Comparison of ENCODE assay signal across 17 cellular contexts in the genomic region with DNA sequence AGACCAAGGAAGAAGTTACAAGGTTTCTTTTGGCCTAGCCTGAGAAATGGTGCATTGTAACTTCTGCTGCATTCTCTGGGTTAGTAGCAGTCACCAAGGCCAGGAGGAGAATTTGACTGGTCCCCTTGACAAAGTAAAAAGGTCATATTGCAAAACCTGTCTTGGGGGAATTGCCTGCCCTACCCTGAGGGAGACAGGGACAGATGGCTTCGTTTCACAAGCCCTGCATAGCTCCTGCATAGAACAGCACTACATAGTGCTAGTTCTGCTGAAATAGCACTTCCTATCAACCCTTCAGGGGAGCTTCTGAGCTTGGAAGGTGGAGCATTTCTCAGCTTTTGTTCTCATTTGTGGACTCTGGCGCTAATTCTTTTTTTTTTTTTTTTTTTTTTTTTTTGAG.
"Had no signal": no experiment of that assay in that cellular context is flagged by ENCODE, and none has a peak within 500 bp of the region (broad histone marks: within the 10 kb centered on the region; RNA-seq: fewer than 3 reads in every experiment).

No MANE protein-coding gene starts in this region.

- H3K27me3 ChIP-seq: esophagus squamous epithelium, pancreas, uterus had no signal

- H3K36me3 ChIP-seq: esophagus squamous epithelium, left ventricle myocardium inferior, pancreas, uterus had no signal

- DNase-seq: activated CD4-positive, alpha-beta T cell treated with anti-CD3 and anti-CD28 coated beads, Interleukin-2, amount 50 U/mL, for 4 hours; activated CD4-positive, CD25-positive, alpha-beta regulatory T cell treated with anti-CD3 and anti-CD28 coated beads, Interleukin-2, amount 50 U/mL, for 72 hours; activated naive CD4-positive, alpha-beta T cell; activated naive CD8-positive, alpha-beta T cell treated with anti-CD3 and anti-CD28 coated beads, Interleukin-2, amount 10 ng/mL, durations not matched to agents 7 days and 5 days; activated T-cell treated with anti-CD3 and anti-CD28 coated beads for 4 hours; central memory CD4-positive, alpha-beta T cell; cortex of kidney; effector CD4-positive, alpha-beta T cell; esophagus squamous epithelium; hypothalamus; left ventricle myocardium inferior; naive B cell; pancreas; stimulated activated CD4-positive, alpha-beta T cell treated with anti-CD3 and anti-CD28 coated beads, Interleukin-12 subunit alpha, Interleukin-12 subunit beta, amount 100 ng/mL, for 4 hours; stimulated activated CD4-positive, alpha-beta T cell treated with anti-CD3 and anti-CD28 coated beads, Interleukin-2, amount 100 ng/mL, for 24 hours; uterus had no signal

- H3K9me3 ChIP-seq: pancreas, uterus had no signal

- H3K4me3 ChIP-seq: esophagus squamous epithelium, left ventricle myocardium inferior, pancreas, uterus had no signal

- H3K4me1 ChIP-seq: uterus had no signal

- H3K27ac ChIP-seq: esophagus squamous epithelium, left ventricle myocardium inferior, pancreas, uterus had no signal

- FAIRE-seq: endothelial cell of umbilical vein, pancreas had no signal

- ATAC-seq: pancreas had no signal
